29 cellular contexts compared by ENCODE assay signal in genomic region chr3:194251007-194251406, GRCh38.
DNase-seq lines count a peak whose midpoint lies in the region; ATAC-seq, FAIRE-seq and TF ChIP-seq lines count a peak whose summit lies in the region.
"Had no signal": no experiment of that assay in that cellular context is flagged by ENCODE, and none has a peak within 500 bp of the region (broad histone marks: within the 10 kb centered on the region; RNA-seq: fewer than 3 reads in every experiment).

No MANE protein-coding gene starts in this region.

- H3K56ac ChIP-seq in H1 (replicated peaks; ENCODE audit: insufficient read length, low read depth, low read length), result no peak overlapping the region

- H3K9me2 ChIP-seq in SK-N-SH, result no peaks in the 10 kb centered on the region

- H3K9me3 ChIP-seq in SK-N-SH (no peaks in the 10 kb centered on the region), H1 (ENCODE audit: insufficient read depth in 2 of 2, low read depth in 1 of 2, low read length in 1 of 2) (no peaks in the 10 kb centered on the region), stomach smooth muscle (ENCODE audit: control insufficient read depth in 2 of 2, low read length in 2 of 2) (no peaks in the 10 kb centered on the region)
- H3K9me3 ChIP-seq: gastroesophageal sphincter, prostate gland, sigmoid colon had no signal

- no peaks in the 10 kb centered on the region for H3K79me1 ChIP-seq in H1 (ENCODE audit: low read depth, low read length)

- no peak overlapping the region for H3K4me3 ChIP-seq in SK-N-SH (ENCODE audit: low read depth in 2 of 2, low read length in 1 of 2)
- H3K4me3 ChIP-seq in H1 (ENCODE audit: extremely low read depth in 1 of 4, insufficient read depth in 2 of 4, low read depth in 3 of 4, low read length in 4 of 4), result no peak overlapping the region
- H3K4me3 ChIP-seq in stomach smooth muscle (ENCODE audit: low read length in 2 of 2), result peak overlapping the region; percentile 11 to 61
- H3K4me3 ChIP-seq: prostate gland had no signal

- H3K79me2 ChIP-seq in SK-N-SH (ENCODE audit: insufficient read depth) (no peaks in the 10 kb centered on the region), H1 (ENCODE audit: control insufficient read depth in 1 of 2, insufficient read depth in 2 of 2, low read length in 2 of 2) (no peaks in the 10 kb centered on the region)

- TF ChIP-seq RAD21 in SK-N-SH (IDR thresholded peaks at IDR 0.05; ENCODE audit: low read length), result no peak
- TF ChIP-seq RAD21 in H1 (IDR thresholded peaks at IDR 0.05 in 1 of 2, conservative IDR thresholded peaks at IDR 0.05 in 1 of 2; ENCODE audit: low read depth in 2 of 2, low read length in 2 of 2), result no peak

- no peak for TF ChIP-seq CTCF in SK-N-SH (IDR thresholded peaks at IDR 0.05)
- TF ChIP-seq CTCF in H1 (IDR thresholded peaks at IDR 0.05; ENCODE audit: control extremely low read depth in 1 of 3, insufficient read depth in 1 of 3, low read depth in 1 of 3, low read length in 3 of 3), result no peak
- no peak for TF ChIP-seq CTCF in mesothelial cell of epicardium (IDR thresholded peaks at IDR 0.05; ENCODE audit: unreplicated experiment)

- CTCF ChIA-PET in SK-N-SH (lab: Yijun Ruan, JAX) (interaction anchor here (1.0 to 4.5 kb wide), 10 partner anchors 15 to 146 kb away, joined by 3 to 21 read pairs (median 5); partner anchors contain the start of gene HES1), H1 (lab: Charles Lee; ENCODE audit: partially characterized antibody) (interaction anchor here (0.8 to 3.5 kb wide), 6 partner anchors 15 to 470 kb away, joined by 3 to 17 read pairs (median 4); no protein-coding TSS in a partner anchor)

- H4K8ac ChIP-seq in H1 (ENCODE audit: extremely low read depth, insufficient read depth, low read length), result 0 out of 2 replicates have a peak overlapping the region, but pooled peaks have one; percentile 7

- 79% methylated on average over 9 of the region's 10 CpGs for WGBS in SK-N-SH (ENCODE audit: low lambda C conversion rate)
- WGBS in H1 (ENCODE audit: extremely low coverage in 1 of 2, insufficient coverage in 1 of 2, insufficient read length in 1 of 2, insufficient replicate concordance in 2 of 2, low coverage in 1 of 2, low lambda C conversion rate in 2 of 2, missing lambda C conversion rate in 1 of 2), 2 experiments, result 88% methylated on average over 10 of the region's 10 CpGs; no CpG with 5 or more reads in 1 of the 2 experiments

- H3K27me3 Mint-ChIP-seq in mesothelial cell of epicardium (ENCODE audit: low read depth), result no peaks in the 10 kb centered on the region
- H3K27me3 Mint-ChIP-seq: activated CD4-positive, alpha-beta T cell treated with anti-CD3 and anti-CD28 coated beads, Interleukin-2, amount 10 ng/mL, durations not matched to agents 24 days and 14 days had no signal

- no peak overlapping the region; the same call in 1 of the 2 replicates for H2BK20ac ChIP-seq in H1 (ENCODE audit: low read length)

- H3K18ac ChIP-seq in H1 (ENCODE audit: extremely low read depth, low read length), result no peak overlapping the region

- H3K4me1 ChIP-seq in SK-N-SH (ENCODE audit: control insufficient read depth in 1 of 2, insufficient read depth in 2 of 2, low read depth in 1 of 2, low read length in 1 of 2) (peaks cover 0 to 66% of the 10 kb centered on the region in 2 experiments; a peak in 3 of 4 replicates), H1 (replicated peaks in 1 of 4; ENCODE audit: control insufficient read depth in 3 of 4, insufficient read depth in 4 of 4, low read length in 3 of 4) (peaks cover 0 to 8% (median 4%) of the 10 kb centered on the region in 4 experiments; a peak in 4 of 7 replicates), stomach smooth muscle (ENCODE audit: control insufficient read depth, insufficient read depth, low read length) (peaks cover 27% of the 10 kb centered on the region)
- H3K4me1 ChIP-seq: prostate gland had no signal

- H2BK120ac ChIP-seq in H1 (replicated peaks; ENCODE audit: low read depth, low read length), result no peak overlapping the region

- H4K20me1 ChIP-seq in SK-N-SH (ENCODE audit: insufficient read depth), result no peaks in the 10 kb centered on the region
- no peaks in the 10 kb centered on the region for H4K20me1 ChIP-seq in H1 (replicated peaks in 1 of 2; ENCODE audit: control insufficient read depth in 1 of 2, insufficient read depth in 2 of 2, low read length in 2 of 2)

- H3K4me1 Mint-ChIP-seq in mesothelial cell of epicardium, result peaks cover 57% of the 10 kb centered on the region

- no peak overlapping the region for H3K14ac ChIP-seq in H1 (ENCODE audit: insufficient read length)

- peak overlapping the region; percentile 68 for H3K27ac Mint-ChIP-seq in mesothelial cell of epicardium
- H3K27ac Mint-ChIP-seq: activated CD4-positive, alpha-beta T cell treated with anti-CD3 and anti-CD28 coated beads, Interleukin-2, amount 10 ng/mL, durations not matched to agents 24 days and 14 days; activated naive CD4-positive, alpha-beta T cell treated with anti-CD3 and anti-CD28 coated beads, Interleukin-2, amount 10 ng/mL, durations not matched to agents 7 days and 5 days; stimulated activated effector memory CD8-positive, alpha-beta T cell treated with anti-CD3 and anti-CD28 coated beads, Interleukin-12 subunit alpha, Interleukin-12 subunit beta, amount 100 ng/mL, for 72 hours; WTC11 had no signal

- H2BK5ac ChIP-seq in H1 (ENCODE audit: low read depth, low read length), result no peak overlapping the region

- H4K91ac ChIP-seq in H1 (replicated peaks; ENCODE audit: insufficient read length, low read length), result no peak overlapping the region

- no peak overlapping the region for H2AFZ ChIP-seq in SK-N-SH (ENCODE audit: low read depth)
- no peak overlapping the region for H2AFZ ChIP-seq in H1 (ENCODE audit: low read length)

- POLR2A ChIA-PET in SK-N-SH (lab: Yijun Ruan, JAX) (interaction anchor here (1.0 to 4.1 kb wide), 4 partner anchors 20 to 112 kb away, joined by 4 to 27 read pairs (median 6); no protein-coding TSS in a partner anchor), H1 (lab: Charles Lee; ENCODE audit: partially characterized antibody) (interaction anchor here (0.9 kb wide), 1 partner anchor 38 kb away, joined by 3 read pairs; no protein-coding TSS in a partner anchor)

- H3K9ac ChIP-seq in SK-N-SH (no peak overlapping the region), H1 (replicated peaks in 1 of 4; ENCODE audit: extremely low read depth in 1 of 4, low read depth in 3 of 4, low read length in 3 of 4) (no peak overlapping the region), stomach smooth muscle (ENCODE audit: low read length in 2 of 2) (no peak overlapping the region)

- no peak overlapping the region for H2AK5ac ChIP-seq in H1 (ENCODE audit: low read depth, low read length)

- no peaks in the 10 kb centered on the region for H3K9me3 Mint-ChIP-seq in mesothelial cell of epicardium
- H3K9me3 Mint-ChIP-seq: activated CD4-positive, alpha-beta T cell treated with anti-CD3 and anti-CD28 coated beads, Interleukin-2, amount 10 ng/mL, durations not matched to agents 24 days and 14 days; activated naive CD4-positive, alpha-beta T cell treated with anti-CD3 and anti-CD28 coated beads, Interleukin-2, amount 10 ng/mL, durations not matched to agents 7 days and 5 days; stimulated activated effector memory CD8-positive, alpha-beta T cell treated with anti-CD3 and anti-CD28 coated beads, Interleukin-12 subunit alpha, Interleukin-12 subunit beta, amount 100 ng/mL, for 72 hours; WTC11 had no signal

- peak overlapping the region in 1 of 2 experiments; percentile 95; a peak in 2 of 4 replicates for H3K27ac ChIP-seq in SK-N-SH (ENCODE audit: low read depth in 2 of 2, low read length in 1 of 2)
- no peak overlapping the region for H3K27ac ChIP-seq in H1 (ENCODE audit: low read depth, low read length)
- H3K27ac ChIP-seq in stomach smooth muscle (ENCODE audit: low read length), result no peak overlapping the region
- H3K27ac ChIP-seq: brain microvascular endothelial cell, C4-2B, gastroesophageal sphincter, prostate gland had no signal

- FAIRE-seq in H1 (lab: Jason Lieb, UNC), result no peak
- FAIRE-seq: endothelial cell of umbilical vein, G401.6 had no signal

- DNase-seq in SK-N-SH, result no peak
- DNase-seq in H1 (ENCODE audit: low read depth in 1 of 2, low spot score in 2 of 2), result no peak
- peak in 1 of 2 experiments; percentile 3 for DNase-seq in mesothelial cell of epicardium (ENCODE audit: low spot score in 2 of 2, unreplicated experiment in 2 of 2)
- DNase-seq in activated T-cell treated with anti-CD3 and anti-CD28 coated beads for 4 hours, result no peak
- DNase-seq: activated CD4-positive, alpha-beta T cell treated with anti-CD3 and anti-CD28 coated beads, Interleukin-2, amount 10 ng/mL, durations not matched to agents 24 days and 14 days; activated naive CD4-positive, alpha-beta T cell treated with anti-CD3 and anti-CD28 coated beads, Interleukin-2, amount 10 ng/mL, durations not matched to agents 7 days and 5 days; brain microvascular endothelial cell; DMS53; hippocampal formation; mesendoderm; NCI-H1048; NCI-H446 treated with DMSO at 0.1 percent for 48 hours; nucleus accumbens; SIG-M5; stimulated activated CD4-positive, alpha-beta T cell treated with anti-CD3 and anti-CD28 coated beads, Interleukin-15, amount 100 ng/mL, for 24 hours; substantia nigra; T-helper 1 cell; trophoblast cell had no signal

- no peaks in the 10 kb centered on the region for H3K36me3 ChIP-seq in SK-N-SH (replicated peaks in 1 of 2; ENCODE audit: control insufficient read depth in 1 of 2, insufficient read depth in 2 of 2, low read length in 1 of 2)
- H3K36me3 ChIP-seq in H1 (ENCODE audit: control insufficient read depth in 2 of 4, insufficient read depth in 4 of 4, low read length in 3 of 4), result no peaks in the 10 kb centered on the region
- no peaks in the 10 kb centered on the region for H3K36me3 ChIP-seq in stomach smooth muscle (ENCODE audit: control insufficient read depth in 2 of 2, insufficient read depth in 2 of 2, low read length in 2 of 2)
- H3K36me3 ChIP-seq: brain microvascular endothelial cell, gastroesophageal sphincter, prostate gland, sigmoid colon had no signal

- H3K4me3 Mint-ChIP-seq in mesothelial cell of epicardium, result no peak overlapping the region
- H3K4me3 Mint-ChIP-seq: activated CD4-positive, alpha-beta T cell treated with anti-CD3 and anti-CD28 coated beads, Interleukin-2, amount 10 ng/mL, durations not matched to agents 24 days and 14 days; activated naive CD4-positive, alpha-beta T cell treated with anti-CD3 and anti-CD28 coated beads, Interleukin-2, amount 10 ng/mL, durations not matched to agents 7 days and 5 days; stimulated activated effector memory CD8-positive, alpha-beta T cell treated with anti-CD3 and anti-CD28 coated beads, Interleukin-12 subunit alpha, Interleukin-12 subunit beta, amount 100 ng/mL, for 72 hours; WTC11 had no signal

- ATAC-seq in GM21576 (IDR thresholded peaks at IDR 0.05; ENCODE audit: unreplicated experiment) (no peak), HG03135 (IDR thresholded peaks at IDR 0.05; ENCODE audit: unreplicated experiment) (no peak)
- ATAC-seq: stimulated activated effector memory CD8-positive, alpha-beta T cell treated with anti-CD3 and anti-CD28 coated beads, Interleukin-12 subunit alpha, Interleukin-12 subunit beta, amount 100 ng/mL, for 72 hours; WTC11 had no signal

- H3K4me2 ChIP-seq in SK-N-SH, result peak overlapping the region; percentile 30; the same call in 1 of the 2 replicates
- no peak overlapping the region for H3K4me2 ChIP-seq in H1 (ENCODE audit: insufficient read depth in 1 of 2, low read depth in 2 of 2, low read length in 2 of 2)

- no peak; a peak in 1 of 4 replicates for TF ChIP-seq EP300 in SK-N-SH (IDR thresholded peaks at IDR 0.05; ENCODE audit: borderline replicate concordance in 1 of 2, low read depth in 1 of 2, low read length in 1 of 2)
- no peak for TF ChIP-seq EP300 in H1 (IDR thresholded peaks at IDR 0.05; ENCODE audit: borderline replicate concordance in 1 of 2, low read depth in 2 of 2, low read length in 2 of 2)

- TF ChIP-seq POLR2A in H1 (IDR thresholded peaks at IDR 0.05; ENCODE audit: control extremely low read depth in 1 of 2, low read depth in 2 of 2, low read length in 2 of 2), result no peak

- no peaks in the 10 kb centered on the region for H3K36me3 Mint-ChIP-seq in mesothelial cell of epicardium
- H3K36me3 Mint-ChIP-seq: activated naive CD4-positive, alpha-beta T cell treated with anti-CD3 and anti-CD28 coated beads, Interleukin-2, amount 10 ng/mL, durations not matched to agents 7 days and 5 days; stimulated activated effector memory CD8-positive, alpha-beta T cell treated with anti-CD3 and anti-CD28 coated beads, Interleukin-12 subunit alpha, Interleukin-12 subunit beta, amount 100 ng/mL, for 72 hours; WTC11 had no signal

- H3K27me3 ChIP-seq in SK-N-SH (ENCODE audit: insufficient read depth) (peaks cover 20% of the 10 kb centered on the region), H1 (replicated peaks in 1 of 4; ENCODE audit: control insufficient read depth in 3 of 4, extremely low read depth in 1 of 4, insufficient read depth in 3 of 4, low read length in 3 of 4) (no peaks in the 10 kb centered on the region), stomach smooth muscle (ENCODE audit: control insufficient read depth in 1 of 2, insufficient read depth in 2 of 2, low read length in 2 of 2) (no peaks in the 10 kb centered on the region)
- H3K27me3 ChIP-seq: gastroesophageal sphincter, sigmoid colon had no signal

- H3K23me2 ChIP-seq in H1 (ENCODE audit: low read depth, low read length), result no peaks in the 10 kb centered on the region

- no peak overlapping the region; the same call in 1 of the 2 replicates for H2BK15ac ChIP-seq in H1 (ENCODE audit: low read length)

- no peak overlapping the region for H3K4ac ChIP-seq in H1 (replicated peaks; ENCODE audit: insufficient read length, low read depth, low read length)

- no peaks in the 10 kb centered on the region for H3F3A ChIP-seq in SK-N-SH (replicated peaks; ENCODE audit: insufficient read depth)

- H4K5ac ChIP-seq in H1 (ENCODE audit: insufficient read length, low read depth, low read length), result no peak overlapping the region

- peak overlapping the region; percentile 55; the same call in 1 of the 2 replicates for H2BK12ac ChIP-seq in H1 (ENCODE audit: low read depth, low read length)

- no peak overlapping the region for H3K23ac ChIP-seq in H1 (ENCODE audit: insufficient read length)

Comparison
In these comparisons a context has a peak if more than half of its experiments do, and no peak if none do; other contexts are left out.
1. H3K4me3 ChIP-seq: peak in stomach smooth muscle (2 of 2); none in SK-N-SH (0 of 2) and H1 (0 of 4).